In the genomic region with DNA sequence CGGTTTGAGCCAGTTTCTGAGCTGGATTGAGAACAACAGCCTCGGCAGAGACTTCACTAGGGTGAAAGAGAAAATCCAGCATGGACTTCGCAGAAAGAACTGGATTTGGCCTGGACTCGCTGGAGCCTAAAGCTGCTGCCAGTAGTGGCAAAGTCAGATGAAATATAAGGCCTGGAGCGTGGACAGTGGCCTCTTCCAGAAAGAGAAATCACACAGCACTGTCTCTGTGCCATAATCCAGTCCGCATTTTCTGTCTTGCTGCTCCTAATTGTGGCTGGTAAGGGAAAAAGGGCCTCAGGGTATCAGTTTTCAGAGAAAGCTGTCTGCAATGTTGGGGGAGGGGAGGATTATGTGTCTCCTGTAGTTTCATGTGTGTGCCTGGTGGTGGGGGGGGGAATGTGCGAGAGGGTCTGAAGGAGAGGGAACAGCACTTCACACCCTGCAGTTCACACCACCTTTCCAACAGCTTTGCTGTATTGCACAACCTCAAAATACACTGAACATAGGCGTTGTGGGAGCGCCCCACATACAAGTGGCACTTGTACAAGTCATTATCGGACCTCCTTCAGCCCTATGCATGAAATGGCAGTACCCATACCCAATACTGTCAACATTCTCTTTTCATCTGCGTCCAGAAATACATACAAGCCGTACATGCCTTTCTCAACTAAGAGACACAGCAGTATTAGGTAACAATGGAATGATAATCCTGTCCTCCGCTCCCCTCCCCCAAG, we compare ENCODE assay signal across 1 cellular context.
TF ChIP-seq lines count a peak whose summit lies in the region.

No MANE protein-coding gene starts in this region.

TF ChIP-seq in IMR-90, 13 proteins besides CTCF, POLR2A, EP300 and RAD21:
- peak; percentile 67; the same call in 1 of the 2 replicates for TF ChIP-seq CHD1 (IDR thresholded peaks at IDR 0.05; ENCODE audit: low read depth, low read length)
- no peak for TF ChIP-seq MXI1 (IDR thresholded peaks at IDR 0.05; ENCODE audit: borderline replicate concordance, low read depth, low read length)
- TF ChIP-seq MAFK (IDR thresholded peaks at IDR 0.05; ENCODE audit: low read depth, low read length), result peak; percentile 68
- TF ChIP-seq RCOR1 (IDR thresholded peaks at IDR 0.05; ENCODE audit: insufficient replicate concordance, low read length), result peak; percentile 91
- no peak for TF ChIP-seq ELK1 (IDR thresholded peaks at IDR 0.05; ENCODE audit: borderline replicate concordance, low read depth, low read length)
- TF ChIP-seq SMC3 (IDR thresholded peaks at IDR 0.05; ENCODE audit: low read depth, low read length), result peak; percentile 39; the same call in 1 of the 2 replicates
- 0 out of 2 replicates have a peak, but pooled peaks have one; percentile 61 for TF ChIP-seq RFX5 (IDR thresholded peaks at IDR 0.05; ENCODE audit: low read depth, low read length)
- TF ChIP-seq BHLHE40 (IDR thresholded peaks at IDR 0.05; ENCODE audit: low read depth, low read length), result 0 out of 2 replicates have a peak, but pooled peaks have one; percentile 10
- TF ChIP-seq FOS (IDR thresholded peaks at IDR 0.05; ENCODE audit: low read depth, low read length), result peak; percentile 11; the same call in 1 of the 2 replicates
- TF ChIP-seq USF2 (IDR thresholded peaks at IDR 0.05; ENCODE audit: low read depth, low read length), result peak; percentile 5; the same call in 1 of the 2 replicates
- 0 out of 2 replicates have a peak, but pooled peaks have one; percentile 3 for TF ChIP-seq NFE2L2 (IDR thresholded peaks at IDR 0.05; ENCODE audit: low read depth, low read length)
- peak; percentile 92 for TF ChIP-seq CEBPB (IDR thresholded peaks at IDR 0.05; ENCODE audit: low read depth, low read length)
- peak; percentile 45; the same call in 1 of the 2 replicates for TF ChIP-seq MAZ (IDR thresholded peaks at IDR 0.05; ENCODE audit: borderline replicate concordance, low read depth, low read length)
